In genomic region chr7:121046893-121047468, GRCh38 we compare ENCODE assay signal across 14 cellular contexts.
"Had no signal": no experiment of that assay in that cellular context is flagged by ENCODE, and none has a peak within 500 bp of the region (broad histone marks: within the 10 kb centered on the region; RNA-seq: fewer than 3 reads in every experiment).

No MANE protein-coding gene starts in this region.

- H3K9me3 ChIP-seq: neutrophil, thyroid gland, uterus had no signal

- H3K27ac ChIP-seq: neutrophil, thyroid gland, uterus, WERI-Rb-1 had no signal

- DNase-seq: activated CD4-positive, alpha-beta T cell treated with anti-CD3 and anti-CD28 coated beads, Interleukin-2, amount 50 U/mL, for 48 hours; activated naive CD4-positive, alpha-beta T cell treated with anti-CD3 and anti-CD28 coated beads, Interleukin-2, amount 10 ng/mL, durations not matched to agents 7 days and 5 days; endodermal cell; glutamatergic neuron; mesendoderm; natural killer cell; retina; stimulated activated CD4-positive, alpha-beta T cell treated with anti-CD3 and anti-CD28 coated beads, Interleukin-2, amount 100 ng/mL, for 48 hours; stimulated activated naive B cell treated with anti-CD40 and anti-IgM and Interleukin-4, amounts not matched to agents 10 μg/mL and 1 μg/mL and 100 μg/mL, for 72 hours; thyroid gland; uterus; WERI-Rb-1 had no signal

- H3K4me3 ChIP-seq: thyroid gland, uterus had no signal

- H3K27me3 ChIP-seq: neutrophil, thyroid gland, uterus had no signal

- H3K36me3 ChIP-seq: neutrophil, thyroid gland, uterus, WERI-Rb-1 had no signal

- H3K4me1 ChIP-seq: thyroid gland, uterus had no signal

- ATAC-seq: esophagus mucosa; stimulated activated naive B cell treated with anti-CD40 and anti-IgM and Interleukin-4, amounts not matched to agents 10 μg/mL and 1 μg/mL and 100 μg/mL, for 72 hours had no signal
